In genomic region chr7:87218941-87219544, GRCh38 we compare ENCODE assay signal across 8 cellular contexts. TPM values are rescaled to one million over a fixed set of nuclear protein-coding genes. Genes with fewer than 3 reads are reported as not detected.
DNase-seq lines count a peak whose midpoint lies in the region; ATAC-seq, FAIRE-seq and TF ChIP-seq lines count a peak whose summit lies in the region.

No MANE protein-coding gene starts in this region.

- H3K27ac Mint-ChIP-seq in activated naive CD8-positive, alpha-beta T cell treated with anti-CD3 and anti-CD28 coated beads for 36 hours: peak overlapping the region; percentile 99

- peaks cover 2% of the 10 kb centered on the region for H3K9me3 Mint-ChIP-seq in activated naive CD8-positive, alpha-beta T cell treated with anti-CD3 and anti-CD28 coated beads for 36 hours

- H3K27me3 ChIP-seq in H7 (ENCODE audit: control insufficient read depth, insufficient read depth, low read length): peaks cover 27% of the 10 kb centered on the region

- H3K36me3 Mint-ChIP-seq in activated naive CD8-positive, alpha-beta T cell treated with anti-CD3 and anti-CD28 coated beads for 36 hours: peaks cover 39% of the 10 kb centered on the region

- H3K36me3 ChIP-seq in H7 (replicated peaks; ENCODE audit: control insufficient read depth, insufficient read depth, low read length): peaks cover 2% of the 10 kb centered on the region

- H3K4me3 Mint-ChIP-seq in activated naive CD8-positive, alpha-beta T cell treated with anti-CD3 and anti-CD28 coated beads for 36 hours: peak overlapping the region; percentile 99

- intact Hi-C loops in Right ventricle myocardium inferior (cut with DNase I): loop anchor here (5.0 kb wide), 1 partner anchor 67 kb away; the partner anchor contains the start of gene DMTF1

- FAIRE-seq in frontal cortex (lab: Jason Lieb, UNC): no peak

- H3K27me3 Mint-ChIP-seq in activated naive CD8-positive, alpha-beta T cell treated with anti-CD3 and anti-CD28 coated beads for 36 hours: peaks cover 3% of the 10 kb centered on the region

- H3K4me1 Mint-ChIP-seq in activated naive CD8-positive, alpha-beta T cell treated with anti-CD3 and anti-CD28 coated beads for 36 hours: peaks cover 33% of the 10 kb centered on the region

- peak; percentile 71 for ATAC-seq in Right ventricle myocardium inferior
- peak; percentile 43 for ATAC-seq in omental fat pad (ENCODE audit: low FRiP score)

- DNase-seq in EL (peak; percentile 51), H7 (peak; percentile 78), NOMO-1 (lab: John Stamatoyannopoulos, UW; ENCODE audit: unreplicated experiment in 2 of 2) (peak; percentile 91 to 94), Right ventricle myocardium inferior (ENCODE audit: missing footprints) (peak; percentile 91), omental fat pad (ENCODE audit: low spot score) (peak; percentile 39), NCI-H2196 treated with DMSO at 0.1 percent for 48 hours (lab: John Stamatoyannopoulos, UW; ENCODE audit: unreplicated experiment) (no peak), frontal cortex (ENCODE audit: low spot score in 2 of 2) (no peak)
- DNase-seq in activated naive CD8-positive, alpha-beta T cell treated with anti-CD3 and anti-CD28 coated beads for 36 hours: peak; percentile 38

- peak overlapping the region; percentile 85 for H3K4me3 ChIP-seq in H7 (ENCODE audit: insufficient read depth, low read depth, low read length)

- no peak for TF ChIP-seq CTCF in omental fat pad (IDR thresholded peaks at IDR 0.05)

RNA-seq across cellular contexts. Expression of gene TMEM243, which starts 0.5 kb away (rescaled TPM):
- 25.9 and 28.9 TPM in 2 replicates for total RNA-seq in H7 (2014; rRNA removed; shearing (Covaris generic))
- 10 to 100 TPM; 86.3 to 94.9 TPM for total RNA-seq in activated naive CD8-positive, alpha-beta T cell treated with anti-CD3 and anti-CD28 coated beads for 36 hours
- total RNA-seq in Right ventricle myocardium inferior (5.9 TPM), omental fat pad (10 to 100 TPM; 27.4 to 58.6 (median 37.5) TPM), frontal cortex (7.7 TPM)

Comparison
In these comparisons a context has a peak if more than half of its experiments do, and no peak if none do; other contexts are left out.
1. DNase-seq: peak in EL (single experiment), H7 (single experiment), NOMO-1 (2 of 2), activated naive CD8-positive, alpha-beta T cell treated with anti-CD3 and anti-CD28 coated beads for 36 hours (single experiment), Right ventricle myocardium inferior (single experiment) and omental fat pad (single experiment); none in NCI-H2196 treated with DMSO at 0.1 percent for 48 hours (single experiment) and frontal cortex (0 of 2).